ENCODE assay signal across 18 cellular contexts in genomic region chr17:29445844-29446243, GRCh38. TPM values are rescaled to one million over a fixed set of nuclear protein-coding genes. Genes with fewer than 3 reads are reported as not detected.
DNase-seq lines count a peak whose midpoint lies in the region; ATAC-seq, FAIRE-seq and TF ChIP-seq lines count a peak whose summit lies in the region.
"Had no signal": no experiment of that assay in that cellular context is flagged by ENCODE, and none has a peak within 500 bp of the region (broad histone marks: within the 10 kb centered on the region; RNA-seq: fewer than 3 reads in every experiment).

No MANE protein-coding gene starts in this region.

- dilution Hi-C loops in endothelial cell of umbilical vein (cut with MboI; ENCODE audit: extremely low pct_ligation_motif_present, low sequenced_read_pairs): no loop called here

- DNase-seq in activated naive CD8-positive, alpha-beta T cell treated with anti-CD3 and anti-CD28 coated beads, Interleukin-2, amount 50 U/mL, for 24 hours: no peak
- DNase-seq in NCI-H69 (lab: John Stamatoyannopoulos, UW) (peak; percentile 65), endothelial cell of umbilical vein (ENCODE audit: low read depth, low spot score) (peak; percentile 71), GM20000 (ENCODE audit: low spot score) (no peak), globus pallidus (ENCODE audit: low spot score) (no peak)
- no peak for DNase-seq in stimulated activated effector memory CD8-positive, alpha-beta T cell treated with anti-CD3 and anti-CD28 coated beads, Interleukin-12 subunit alpha, Interleukin-12 subunit beta, amount 100 ng/mL, for 72 hours (ENCODE audit: low spot score in 2 of 2)
- DNase-seq: amniotic stem cell; DND-41; dorsolateral prefrontal cortex; NCI-H1436; nucleus accumbens; stimulated activated CD4-positive, alpha-beta T cell treated with anti-CD3 and anti-CD28 coated beads, Interleukin-15, amount 100 ng/mL, for 24 hours; tibial artery had no signal

- TF ChIP-seq EP300 in gastroesophageal sphincter (IDR thresholded peaks at IDR 0.05): no peak

- FAIRE-seq in endothelial cell of umbilical vein (lab: Jason Lieb, UNC): no peak
- FAIRE-seq: RCC 7860 had no signal

- no peak for ATAC-seq in activated naive CD8-positive, alpha-beta T cell treated with anti-CD3 and anti-CD28 coated beads, Interleukin-2, amount 50 U/mL, for 24 hours
- ATAC-seq in stimulated activated effector memory CD8-positive, alpha-beta T cell treated with anti-CD3 and anti-CD28 coated beads, Interleukin-12 subunit alpha, Interleukin-12 subunit beta, amount 100 ng/mL, for 72 hours: no peak
- ATAC-seq in gastroesophageal sphincter: no peak

- intact Hi-C loops in endothelial cell of umbilical vein (cut with micrococcal nuclease): no loop called here

- H3K9me3 Mint-ChIP-seq in activated naive CD8-positive, alpha-beta T cell (ENCODE audit: low read depth): no peaks in the 10 kb centered on the region
- no peaks in the 10 kb centered on the region for H3K9me3 Mint-ChIP-seq in activated naive CD8-positive, alpha-beta T cell treated with anti-CD3 and anti-CD28 coated beads, Interleukin-2, amount 50 U/mL, for 24 hours
- no peaks in the 10 kb centered on the region for H3K9me3 Mint-ChIP-seq in stimulated activated effector memory CD8-positive, alpha-beta T cell treated with anti-CD3 and anti-CD28 coated beads, Interleukin-12 subunit alpha, Interleukin-12 subunit beta, amount 100 ng/mL, for 72 hours

- H3K4me1 Mint-ChIP-seq in activated naive CD8-positive, alpha-beta T cell (ENCODE audit: low read depth): peaks cover 55% of the 10 kb centered on the region
- peaks cover 49% of the 10 kb centered on the region for H3K4me1 Mint-ChIP-seq in activated naive CD8-positive, alpha-beta T cell treated with anti-CD3 and anti-CD28 coated beads, Interleukin-2, amount 50 U/mL, for 24 hours
- peaks cover 45% of the 10 kb centered on the region for H3K4me1 Mint-ChIP-seq in stimulated activated effector memory CD8-positive, alpha-beta T cell treated with anti-CD3 and anti-CD28 coated beads, Interleukin-12 subunit alpha, Interleukin-12 subunit beta, amount 100 ng/mL, for 72 hours

- H3K4me3 Mint-ChIP-seq in activated naive CD8-positive, alpha-beta T cell: peak overlapping the region; percentile 17
- H3K4me3 Mint-ChIP-seq in activated naive CD8-positive, alpha-beta T cell treated with anti-CD3 and anti-CD28 coated beads, Interleukin-2, amount 50 U/mL, for 24 hours: no peak overlapping the region
- H3K4me3 Mint-ChIP-seq in stimulated activated effector memory CD8-positive, alpha-beta T cell treated with anti-CD3 and anti-CD28 coated beads, Interleukin-12 subunit alpha, Interleukin-12 subunit beta, amount 100 ng/mL, for 72 hours: peak overlapping the region; percentile 21

- POLR2A ChIA-PET in endothelial cell of umbilical vein (lab: Charles Lee): no interaction called here

- H3K36me3 ChIP-seq in endothelial cell of umbilical vein (ENCODE audit: control insufficient read depth in 2 of 2, extremely low read depth in 1 of 2, insufficient read depth in 2 of 2, low read length in 2 of 2): peaks cover 0 to 3% of the 10 kb centered on the region in 2 experiments
- no peaks in the 10 kb centered on the region for H3K36me3 ChIP-seq in gastroesophageal sphincter
- H3K36me3 ChIP-seq: right atrium auricular region, tibial artery had no signal

- CTCF ChIA-PET in endothelial cell of umbilical vein (lab: Charles Lee): interaction anchor here (1.0 kb wide), 2 partner anchors 76 to 155 kb away, joined by 3 to 4 read pairs; no protein-coding TSS in a partner anchor

- H3K4me1 ChIP-seq in endothelial cell of umbilical vein (ENCODE audit: control insufficient read depth, extremely low read depth, insufficient read depth, low read length) (peaks cover 21% of the 10 kb centered on the region), gastroesophageal sphincter (peaks cover 0 to 81% (median 4%) of the 10 kb centered on the region in 3 donors)

- H3K9me3 ChIP-seq in endothelial cell of umbilical vein (replicated peaks; ENCODE audit: control insufficient read depth, insufficient read depth, low read length) (no peaks in the 10 kb centered on the region), gastroesophageal sphincter (no peaks in the 10 kb centered on the region)
- H3K9me3 ChIP-seq: esophagus muscularis mucosa, right atrium auricular region, tibial artery had no signal

- H3K9ac ChIP-seq in endothelial cell of umbilical vein (replicated peaks; ENCODE audit: extremely low read depth, insufficient read depth, low read length): no peak overlapping the region

- H3K27ac ChIP-seq in endothelial cell of umbilical vein (ENCODE audit: insufficient read depth, low read depth, low read length) (no peak overlapping the region), gastroesophageal sphincter (no peak overlapping the region)
- H3K27ac ChIP-seq: esophagus muscularis mucosa, right atrium auricular region, tibial artery had no signal

- peak overlapping the region; percentile 55 for H3K27ac Mint-ChIP-seq in activated naive CD8-positive, alpha-beta T cell
- no peak overlapping the region for H3K27ac Mint-ChIP-seq in activated naive CD8-positive, alpha-beta T cell treated with anti-CD3 and anti-CD28 coated beads, Interleukin-2, amount 50 U/mL, for 24 hours
- peak overlapping the region; percentile 82 for H3K27ac Mint-ChIP-seq in stimulated activated effector memory CD8-positive, alpha-beta T cell treated with anti-CD3 and anti-CD28 coated beads, Interleukin-12 subunit alpha, Interleukin-12 subunit beta, amount 100 ng/mL, for 72 hours

- H3K4me2 ChIP-seq in endothelial cell of umbilical vein (ENCODE audit: insufficient read depth, low read length): peak overlapping the region; percentile 55

- H2AFZ ChIP-seq in endothelial cell of umbilical vein (ENCODE audit: low read depth, low read length): no peak overlapping the region

- H4K20me1 ChIP-seq in endothelial cell of umbilical vein (replicated peaks; ENCODE audit: control insufficient read depth, extremely low read depth, insufficient read depth, low read length): peaks cover 12% of the 10 kb centered on the region

- H3K27me3 ChIP-seq in endothelial cell of umbilical vein (ENCODE audit: control insufficient read depth in 2 of 2, insufficient read depth in 2 of 2, low read length in 2 of 2) (no peaks in the 10 kb centered on the region), gastroesophageal sphincter (no peaks in the 10 kb centered on the region)
- H3K27me3 ChIP-seq: dorsolateral prefrontal cortex, esophagus muscularis mucosa, right atrium auricular region, tibial artery had no signal

- TF ChIP-seq POLR2A in endothelial cell of umbilical vein (IDR thresholded peaks at IDR 0.05; ENCODE audit: low read depth, low read length) (no peak), gastroesophageal sphincter (IDR thresholded peaks at IDR 0.05) (no peak)

- H3K4me3 ChIP-seq in endothelial cell of umbilical vein (replicated peaks in 1 of 3; ENCODE audit: insufficient read depth in 1 of 3, low read depth in 1 of 3, low read length in 3 of 3) (no peak overlapping the region), gastroesophageal sphincter (no peak overlapping the region)
- H3K4me3 ChIP-seq: dorsolateral prefrontal cortex, esophagus muscularis mucosa, right atrium auricular region, tibial artery had no signal

- peaks cover 5% of the 10 kb centered on the region for H3K36me3 Mint-ChIP-seq in activated naive CD8-positive, alpha-beta T cell
- peaks cover 7% of the 10 kb centered on the region for H3K36me3 Mint-ChIP-seq in activated naive CD8-positive, alpha-beta T cell treated with anti-CD3 and anti-CD28 coated beads, Interleukin-2, amount 50 U/mL, for 24 hours (ENCODE audit: low read depth)
- H3K36me3 Mint-ChIP-seq in stimulated activated effector memory CD8-positive, alpha-beta T cell treated with anti-CD3 and anti-CD28 coated beads, Interleukin-12 subunit alpha, Interleukin-12 subunit beta, amount 100 ng/mL, for 72 hours: peaks cover 23% of the 10 kb centered on the region

- TF ChIP-seq CTCF in endothelial cell of umbilical vein (IDR thresholded peaks at IDR 0.05; ENCODE audit: extremely low read depth in 1 of 2, insufficient read depth in 1 of 2, low read depth in 1 of 2, low read length in 2 of 2) (no peak), GM20000 (IDR thresholded peaks at IDR 0.05; ENCODE audit: extremely low read depth, missing control alignments) (no peak), gastroesophageal sphincter (IDR thresholded peaks at IDR 0.05) (no peak)

- BruUV-seq in endothelial cell of umbilical vein (replicated peaks; lab: Mats Ljungman, UMichigan): no TSS peak

- peaks cover 88% of the 10 kb centered on the region for H3K79me2 ChIP-seq in endothelial cell of umbilical vein (ENCODE audit: control insufficient read depth, insufficient read depth, low read length)

- H3K9me1 ChIP-seq in endothelial cell of umbilical vein (replicated peaks; ENCODE audit: control insufficient read depth, extremely low read depth, insufficient read depth, low read length): no peaks in the 10 kb centered on the region

- H3K27me3 Mint-ChIP-seq in activated naive CD8-positive, alpha-beta T cell: no peaks in the 10 kb centered on the region
- H3K27me3 Mint-ChIP-seq in activated naive CD8-positive, alpha-beta T cell treated with anti-CD3 and anti-CD28 coated beads, Interleukin-2, amount 50 U/mL, for 24 hours: no peaks in the 10 kb centered on the region

TF ChIP-seq in endothelial cell of umbilical vein, 7 proteins besides CTCF, POLR2A, EP300 and RAD21 (continues in another document):
- TF ChIP-seq MAX (IDR thresholded peaks at IDR 0.05; ENCODE audit: insufficient read depth, insufficient read length) (no peak), MYC (IDR thresholded peaks at IDR 0.05; ENCODE audit: low read depth, low read length) (no peak), JUN (IDR thresholded peaks at IDR 0.05; ENCODE audit: borderline replicate concordance, insufficient read depth, insufficient read length, low read depth) (no peak), EZH2 (IDR thresholded peaks at IDR 0.05; ENCODE audit: borderline replicate concordance, low read depth, low read length, severe bottlenecking) (no peak), POLR2AphosphoS5 (IDR thresholded peaks at IDR 0.05; ENCODE audit: insufficient read depth, low read depth, low read length) (no peak), FOS (IDR thresholded peaks at IDR 0.05; ENCODE audit: borderline replicate concordance, insufficient read depth, low read length) (no peak)

RNA-seq across cellular contexts. Expression of gene TAOK1, which starts 55.7 kb away (rescaled TPM):
- total RNA-seq in endothelial cell of umbilical vein (64.3 and 82.2 TPM in 2 replicates), gastroesophageal sphincter (10 to 100 TPM; 57.9 to 72.2 (median 65.1) TPM)
- polyA plus RNA-seq in endothelial cell of umbilical vein: 8.4 and 11.0 TPM in 2 replicates
- 10.3 and 10.6 TPM in 2 replicates for polyA plus RNA-seq in endothelial cell of umbilical vein (2011; cell fraction: cytosol; rRNA removed)
- 24.7 and 31.0 TPM in 2 replicates for polyA plus RNA-seq in endothelial cell of umbilical vein (2011; cell fraction: nucleus; rRNA removed)
- polyA plus RNA-seq in endothelial cell of umbilical vein (2012): 24.9 and 30.5 TPM in 2 replicates
- polyA minus RNA-seq in endothelial cell of umbilical vein: 57.2 and 85.8 TPM in 2 replicates
- 33.6 TPM for polyA minus RNA-seq in endothelial cell of umbilical vein (2011; cell fraction: cytosol; rRNA and poly(A)+ RNA removed)
- polyA minus RNA-seq in endothelial cell of umbilical vein (2011; cell fraction: nucleus; rRNA and poly(A)+ RNA removed): 48.5 and 72.7 TPM in 2 replicates

Comparison
In these comparisons a context has a peak if more than half of its experiments do, and no peak if none do; other contexts are left out.
1. DNase-seq: peak in NCI-H69 (single experiment) and endothelial cell of umbilical vein (single experiment); none in activated naive CD8-positive, alpha-beta T cell treated with anti-CD3 and anti-CD28 coated beads, Interleukin-2, amount 50 U/mL, for 24 hours (single experiment), stimulated activated effector memory CD8-positive, alpha-beta T cell treated with anti-CD3 and anti-CD28 coated beads, Interleukin-12 subunit alpha, Interleukin-12 subunit beta, amount 100 ng/mL, for 72 hours (0 of 2), GM20000 (single experiment) and globus pallidus (single experiment).